In genomic region chr6:144064402-144064830, GRCh38 we compare ENCODE assay signal across 9 cellular contexts. TPM values are rescaled to one million over a fixed set of nuclear protein-coding genes. Genes with fewer than 3 reads are reported as not detected.
DNase-seq lines count a peak whose midpoint lies in the region; ATAC-seq, FAIRE-seq and TF ChIP-seq lines count a peak whose summit lies in the region.
"Had no signal": no experiment of that assay in that cellular context is flagged by ENCODE, and none has a peak within 500 bp of the region (broad histone marks: within the 10 kb centered on the region; RNA-seq: fewer than 3 reads in every experiment).

No MANE protein-coding gene starts in this region.

- DNase-seq in DMS53 (lab: John Stamatoyannopoulos, UW) (peak; percentile 69), DMS53 treated with DMSO at 0.1 percent for 48 hours (lab: John Stamatoyannopoulos, UW; ENCODE audit: unreplicated experiment) (no peak), T-helper 17 cell (peak; percentile 20 to 34 (median 31)), K562 (ENCODE audit: extremely low read depth in 1 of 4, low spot score in 3 of 4) (peak; percentile 52 to 76 (median 72)), GDM1 (lab: John Stamatoyannopoulos, UW) (no peak)
- peak; percentile 74 for DNase-seq in stimulated activated CD4-positive, alpha-beta T cell treated with anti-CD3 and anti-CD28 coated beads, Interleukin-4, amount 100 ng/mL, for 24 hours

- no peaks in the 10 kb centered on the region for H3K79me2 ChIP-seq in K562 (ENCODE audit: control insufficient read depth, insufficient read depth, low read length)

- FAIRE-seq in K562 (lab: Jason Lieb, UNC): no peak
- FAIRE-seq: A204.1 had no signal

- H3K4me1 Mint-ChIP-seq in T-helper 17 cell: peaks cover 22% of the 10 kb centered on the region

- H3K27ac ChIP-seq in K562 (ENCODE audit: extremely low read depth, low read depth, low read length) (peak overlapping the region; percentile 83), layer of hippocampus (ENCODE audit: low read depth, low read length) (peak overlapping the region; percentile 75)

- H3K9me3 ChIP-seq in T-helper 17 cell (ENCODE audit: control insufficient read depth, low read length, poor library complexity, severe bottlenecking): no peaks in the 10 kb centered on the region
- no peaks in the 10 kb centered on the region for H3K9me3 ChIP-seq in K562 (replicated peaks; ENCODE audit: control insufficient read depth, insufficient read depth, low read depth, low read length)

- no peak for TF ChIP-seq POLR2A in K562 (conservative IDR thresholded peaks at IDR 0.05)

- peak overlapping the region; percentile 92 for H3K4me3 Mint-ChIP-seq in T-helper 17 cell

- H3K4me2 ChIP-seq in K562 (ENCODE audit: insufficient read depth, low read length): peak overlapping the region; percentile 88

- H3K9ac ChIP-seq in K562 (ENCODE audit: insufficient read depth in 1 of 2, low read depth in 2 of 2, low read length in 2 of 2): peak overlapping the region; percentile 76 to 96

- peak overlapping the region; percentile 76 for H3K4me3 ChIP-seq in K562

- POLR2A ChIA-PET in K562 (lab: Yijun Ruan, JAX): interaction anchor here (0.6 to 3.1 kb wide), 10 partner anchors 9 to 466 kb away, joined by 3 to 13 read pairs (median 3); no protein-coding TSS in a partner anchor

- no peaks in the 10 kb centered on the region for H3K9me1 ChIP-seq in K562 (ENCODE audit: control insufficient read depth, insufficient read depth, low read length)

- no peaks in the 10 kb centered on the region for H3K36me3 ChIP-seq in K562 (ENCODE audit: control insufficient read depth, insufficient read depth, low read length)

- intact Hi-C loops in K562 (cut with micrococcal nuclease): loop anchor here (1.0 to 2.0 kb wide), 2 partner anchors 18 to 31 kb away; partner anchors contain the start of gene SF3B5

- H2AFZ ChIP-seq in K562 (ENCODE audit: low read depth, low read length): peak overlapping the region; percentile 99

- TF ChIP-seq EP300 in K562 (IDR thresholded peaks at IDR 0.05; ENCODE audit: low read length): no peak

- no peak for TF ChIP-seq RAD21 in K562 (CRISPR knock-in tag; conservative IDR thresholded peaks at IDR 0.05 in 1 of 2, IDR thresholded peaks at IDR 0.05 in 1 of 2)

- peak overlapping the region; percentile 94 for H3K27ac Mint-ChIP-seq in T-helper 17 cell

- H3K36me3 Mint-ChIP-seq in T-helper 17 cell (ENCODE audit: low read depth): no peaks in the 10 kb centered on the region

- in situ Hi-C loops in K562 (cut with MboI): no loop called here

- peak; percentile 15 for ATAC-seq in HG03135 (IDR thresholded peaks at IDR 0.05; ENCODE audit: unreplicated experiment)
- ATAC-seq in T-helper 17 cell: peak; percentile 17
- peak; percentile 51 for ATAC-seq in K562

- H4K20me1 ChIP-seq in K562 (replicated peaks; ENCODE audit: control insufficient read depth, insufficient read depth, low read length): no peaks in the 10 kb centered on the region

- H3K27me3 Mint-ChIP-seq in T-helper 17 cell: no peaks in the 10 kb centered on the region

- WGBS in K562 (ENCODE audit: insufficient coverage, low coverage, missing lambda C conversion rate): 2% methylated on average over 22 of the region's 44 CpGs

- H3K27me3 ChIP-seq in K562 (ENCODE audit: control insufficient read depth in 2 of 2, insufficient read depth in 2 of 2, low read length in 2 of 2): no peaks in the 10 kb centered on the region; a peak in 1 of 5 replicates
- peaks cover 2% of the 10 kb centered on the region for H3K27me3 ChIP-seq in layer of hippocampus (ENCODE audit: control insufficient read depth, insufficient read depth, low read length)

- no TSS peak for BruUV-seq in K562 (replicated peaks; lab: Mats Ljungman, UMichigan)

- no peak for TF ChIP-seq CTCF in K562 (IDR thresholded peaks at IDR 0.05 in 2 of 3, conservative IDR thresholded peaks at IDR 0.05 in 1 of 3; ENCODE audit: insufficient read depth in 2 of 3, low read depth in 1 of 3, low read length in 3 of 3)

- CTCF ChIA-PET in K562 (lab: Yijun Ruan, JAX; ENCODE audit: low intra/inter-chr PET ratio): interaction anchor here (0.6 kb wide), 1 partner anchor 49 kb away, joined by 3 read pairs; no protein-coding TSS in a partner anchor

- peaks cover 15 to 17% of the 10 kb centered on the region in 2 experiments; a peak in 4 of 5 replicates for H3K4me1 ChIP-seq in K562 (replicated peaks in 1 of 2; ENCODE audit: control insufficient read depth in 2 of 2, insufficient read depth in 2 of 2, low read length in 2 of 2)

TF ChIP-seq in K562, 482 proteins besides CTCF, POLR2A, EP300 and RAD21 (continues in another document):
- TF ChIP-seq GMEB1 (CRISPR knock-in tag; IDR thresholded peaks at IDR 0.05): no peak
- no peak for TF ChIP-seq IRF2 (CRISPR knock-in tag; IDR thresholded peaks at IDR 0.05)
- no peak for TF ChIP-seq HINFP (tag; conservative IDR thresholded peaks at IDR 0.05; ENCODE audit: low read depth)
- TF ChIP-seq KDM2B (CRISPR knock-in tag; IDR thresholded peaks at IDR 0.05): 0 out of 2 replicates have a peak, but pooled peaks have one; percentile 29
- no peak for TF ChIP-seq ZNF143 (CRISPR knock-in tag; IDR thresholded peaks at IDR 0.05)
- no peak for TF ChIP-seq BRD4 (IDR thresholded peaks at IDR 0.05)

RNA-seq across cellular contexts. Expression of gene SF3B5, which starts 31.0 kb away (rescaled TPM):
- 100 to 1,000 TPM; 143 to 175 TPM for total RNA-seq in T-helper 17 cell
- 24.3 and 54.9 TPM in 2 replicates for total RNA-seq in K562 (2011; cell fraction: chromatin; rRNA removed; ENCODE audit: low replicate concordance)
- total RNA-seq in K562 (2011; cell fraction: nucleolus; rRNA removed): 129 and 134 TPM in 2 replicates
- total RNA-seq in K562 (2011; cell fraction: nucleoplasm; rRNA removed): 82.1 and 112 TPM in 2 replicates
- 292 and 479 TPM in 2 replicates for total RNA-seq in K562 (2014; rRNA removed)
- total RNA-seq in K562 (2014; rRNA removed; fragmentation: Illumina TruSeq; extraction: Trizol): 133 and 238 TPM in 2 replicates
- total RNA-seq in K562 (2015; rRNA removed; fragmentation: Illumina TruSeq; extraction: Trizol): 337 and 357 TPM in 2 replicates
- total RNA-seq in K562 (2021): 399 and 440 TPM in 2 replicates
- 407 and 453 TPM in 2 replicates for polyA plus RNA-seq in K562 (2011; rRNA removed)
- 924 and 1,390 TPM in 2 replicates for polyA plus RNA-seq in K562 (2011; cell fraction: cytosol; rRNA removed)
- 281 and 290 TPM in 2 replicates for polyA plus RNA-seq in K562 (2011; cell fraction: nucleus; rRNA removed)
- polyA plus RNA-seq in K562 (2012): 381 and 451 TPM in 2 replicates
- polyA plus RNA-seq in K562 (2014; fragmentation: Illumina TruSeq; extraction: Trizol): 538 and 635 TPM in 2 replicates
- 1,000 to 10,000 TPM; 1,065 to 1,211 TPM for polyA plus RNA-seq in K562 (2014; fragmentation: Nextera tagmentation; extraction: Ambion mirVana)
- 552 and 569 TPM in 2 replicates for polyA plus RNA-seq in K562 (2014; rRNA removed)
- polyA minus RNA-seq in K562 (2011; rRNA and poly(A)+ RNA removed): 129 and 212 TPM in 2 replicates
- 181 and 196 TPM in 2 replicates for polyA minus RNA-seq in K562 (2011; cell fraction: cytosol; rRNA and poly(A)+ RNA removed)
- polyA minus RNA-seq in K562 (2011; cell fraction: nucleus; rRNA and poly(A)+ RNA removed): 64.5 and 102 TPM in 2 replicates

RNA-seq across cellular contexts. Expression of gene PLAGL1, which starts 56.4 kb away (rescaled TPM):
- total RNA-seq in T-helper 17 cell: 1 to 10 TPM; 3.3 to 6.3 TPM
- total RNA-seq in K562 (2011; cell fraction: chromatin; rRNA removed; ENCODE audit: low replicate concordance): 37.8 and 55.0 TPM in 2 replicates
- 16.5 and 17.4 TPM in 2 replicates for total RNA-seq in K562 (2011; cell fraction: nucleolus; rRNA removed)
- total RNA-seq in K562 (2011; cell fraction: nucleoplasm; rRNA removed): 44.0 and 76.9 TPM in 2 replicates
- 11.7 and 14.8 TPM in 2 replicates for total RNA-seq in K562 (2014; rRNA removed)
- total RNA-seq in K562 (2014; rRNA removed; fragmentation: Illumina TruSeq; extraction: Trizol): 11.0 and 11.5 TPM in 2 replicates
- total RNA-seq in K562 (2015; rRNA removed; fragmentation: Illumina TruSeq; extraction: Trizol): 13.2 and 15.1 TPM in 2 replicates
- 26.2 and 27.0 TPM in 2 replicates for total RNA-seq in K562 (2021)
- polyA plus RNA-seq in K562 (2011; rRNA removed): 18.9 and 53.9 TPM in 2 replicates
- 11.7 and 22.0 TPM in 2 replicates for polyA plus RNA-seq in K562 (2011; cell fraction: cytosol; rRNA removed)
- polyA plus RNA-seq in K562 (2011; cell fraction: nucleus; rRNA removed): 111 and 133 TPM in 2 replicates
- polyA plus RNA-seq in K562 (2012): 30.7 and 36.6 TPM in 2 replicates
- polyA plus RNA-seq in K562 (2014; fragmentation: Illumina TruSeq; extraction: Trizol): 27.4 and 29.6 TPM in 2 replicates
- 1 to 10 TPM; 4.9 to 5.9 TPM for polyA plus RNA-seq in K562 (2014; fragmentation: Nextera tagmentation; extraction: Ambion mirVana)
- 18.7 and 19.6 TPM in 2 replicates for polyA plus RNA-seq in K562 (2014; rRNA removed)
- 20.9 and 39.9 TPM in 2 replicates for polyA minus RNA-seq in K562 (2011; rRNA and poly(A)+ RNA removed)
- polyA minus RNA-seq in K562 (2011; cell fraction: cytosol; rRNA and poly(A)+ RNA removed): 6.9 and 18.7 TPM in 2 replicates
- polyA minus RNA-seq in K562 (2011; cell fraction: nucleus; rRNA and poly(A)+ RNA removed): 32.3 and 88.7 TPM in 2 replicates

Comparison
In these comparisons a context has a peak if more than half of its experiments do, and no peak if none do; other contexts are left out.
1. DNase-seq: peak in DMS53 (single experiment), T-helper 17 cell (3 of 3), K562 (4 of 4) and stimulated activated CD4-positive, alpha-beta T cell treated with anti-CD3 and anti-CD28 coated beads, Interleukin-4, amount 100 ng/mL, for 24 hours (single experiment); none in DMS53 treated with DMSO at 0.1 percent for 48 hours (single experiment) and GDM1 (single experiment).
2. Peak in every context shown above with its lines, with median percentiles within 50 percentile points of each other: ATAC-seq.